ENCODE assay signal across 15 cellular contexts in the genomic region with DNA sequence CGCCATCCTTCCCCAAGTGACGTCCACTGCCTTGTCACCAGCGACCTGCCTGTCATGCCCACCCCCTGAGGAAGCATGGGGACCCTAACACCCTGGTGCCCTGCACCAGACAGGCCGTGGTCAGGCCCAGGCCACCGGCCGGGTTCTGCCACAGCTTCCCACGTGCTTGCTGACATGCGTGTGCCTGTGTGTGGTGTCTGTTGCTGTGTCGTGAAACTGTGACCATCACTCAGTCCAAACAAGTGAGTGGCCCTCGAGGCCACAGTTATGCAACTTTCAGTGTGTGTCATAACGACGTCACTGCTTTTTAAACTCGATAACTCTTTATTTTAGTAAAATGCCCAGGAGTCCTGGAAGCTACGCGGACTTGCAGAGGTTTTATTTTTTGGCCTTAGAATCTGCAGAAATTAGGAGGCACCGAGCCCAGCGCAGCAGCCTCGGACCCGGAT. TPM values are rescaled to one million over a fixed set of nuclear protein-coding genes. Genes with fewer than 3 reads are reported as not detected.
DNase-seq lines count a peak whose midpoint lies in the region; ATAC-seq, FAIRE-seq and TF ChIP-seq lines count a peak whose summit lies in the region.
"Had no signal": no experiment of that assay in that cellular context is flagged by ENCODE, and none has a peak within 500 bp of the region (broad histone marks: within the 10 kb centered on the region; RNA-seq: fewer than 3 reads in every experiment).

No MANE protein-coding gene starts in this region.

- peaks cover 0 to 48% (median 6%) of the 10 kb centered on the region in 3 donors for H3K36me3 Mint-ChIP-seq in CD8-positive, alpha-beta memory T cell
- no peaks in the 10 kb centered on the region for H3K36me3 Mint-ChIP-seq in neural crest cell (ENCODE audit: low read depth)

- peaks cover 15% of the 10 kb centered on the region for H3K36me3 ChIP-seq in CD8-positive, alpha-beta memory T cell (ENCODE audit: insufficient read depth, low read length)
- H3K36me3 ChIP-seq in aorta (ENCODE audit: control insufficient read depth in 1 of 2, insufficient read depth in 2 of 2, low read length in 1 of 2), result no peaks in the 10 kb centered on the region
- H3K36me3 ChIP-seq: gastrocnemius medialis had no signal

- peak overlapping the region in 1 of 7 donors; percentile 73 for H3K4me3 Mint-ChIP-seq in CD8-positive, alpha-beta memory T cell
- no peak overlapping the region for H3K4me3 Mint-ChIP-seq in neural crest cell
- H3K4me3 Mint-ChIP-seq: H9 had no signal

- DNase-seq in CD8-positive, alpha-beta memory T cell, result no peak
- DNase-seq in RWPE1 (ENCODE audit: low spot score), result no peak
- DNase-seq in epithelial cell of esophagus (ENCODE audit: low read depth), result peak; percentile 75
- no peak for DNase-seq in neural crest cell (ENCODE audit: low read depth, low spot score)
- no peak for DNase-seq in activated CD4-positive, alpha-beta T cell treated with anti-CD3 and anti-CD28 coated beads for 4 hours
- DNase-seq in HTR-8/SVneo (ENCODE audit: insufficient read length, low spot score), result no peak
- no peak for DNase-seq in aorta
- DNase-seq: COR-L47; gastrocnemius medialis; H9; NCI-H187; occipital lobe; stimulated activated CD4-positive, alpha-beta T cell treated with anti-CD3 and anti-CD28 coated beads, Interleukin-2, amount 100 ng/mL, for 48 hours; stimulated activated naive CD8-positive, alpha-beta T cell treated with anti-CD3 and anti-CD28 coated beads, Interleukin-15, Interleukin-2, amounts not matched to agents 100 U/mL and 50 U/mL, for 24 hours had no signal

- H3K9me3 Mint-ChIP-seq in CD8-positive, alpha-beta memory T cell, result no peaks in the 10 kb centered on the region
- H3K9me3 Mint-ChIP-seq in neural crest cell, result no peaks in the 10 kb centered on the region
- H3K9me3 Mint-ChIP-seq: H9 had no signal

- H3K4me3 ChIP-seq in CD8-positive, alpha-beta memory T cell (ENCODE audit: low read length), result no peak overlapping the region
- H3K4me3 ChIP-seq in epithelial cell of esophagus (ENCODE audit: low read length) (no peak overlapping the region), aorta (ENCODE audit: low read length in 2 of 2) (no peak overlapping the region)
- H3K4me3 ChIP-seq: gastrocnemius medialis had no signal

- no peaks in the 10 kb centered on the region for H3K27me3 Mint-ChIP-seq in CD8-positive, alpha-beta memory T cell
- H3K27me3 Mint-ChIP-seq in neural crest cell (ENCODE audit: low read depth), result no peaks in the 10 kb centered on the region

- WGBS in aorta, 2 donors, result 92 to 93% methylated on average over 19 of the region's 19 CpGs

- ATAC-seq in aorta (ENCODE audit: low FRiP score) (no peak), HG03196 (IDR thresholded peaks at IDR 0.05; ENCODE audit: unreplicated experiment) (no peak)
- ATAC-seq: gastrocnemius medialis; stimulated activated naive CD8-positive, alpha-beta T cell treated with anti-CD3 and anti-CD28 coated beads, Interleukin-15, Interleukin-2, amounts not matched to agents 100 U/mL and 50 U/mL, for 24 hours had no signal

- no peak for FAIRE-seq in HTR-8/SVneo (lab: Jason Lieb, UNC)

- H3K9me3 ChIP-seq in CD8-positive, alpha-beta memory T cell (ENCODE audit: low read length), result no peaks in the 10 kb centered on the region
- no peaks in the 10 kb centered on the region for H3K9me3 ChIP-seq in aorta (ENCODE audit: control insufficient read depth, low read length)
- H3K9me3 ChIP-seq: gastrocnemius medialis had no signal

- no peaks in the 10 kb centered on the region for H3K4me1 ChIP-seq in CD8-positive, alpha-beta memory T cell (ENCODE audit: insufficient read depth, low read length)
- no peaks in the 10 kb centered on the region for H3K4me1 ChIP-seq in aorta (ENCODE audit: control insufficient read depth in 1 of 2, insufficient read depth in 2 of 2, low read length in 2 of 2)
- H3K4me1 ChIP-seq: gastrocnemius medialis had no signal

- POLR2A ChIA-PET in CD8-positive, alpha-beta memory T cell (lab: Charles Lee), result no interaction called here
- POLR2A ChIA-PET in RWPE1 (lab: Yijun Ruan, JAX; ENCODE audit: low non-redundant PET), result no interaction called here

- CTCF ChIA-PET in CD8-positive, alpha-beta memory T cell (lab: Charles Lee), result interaction anchor here (0.8 to 9.6 kb wide), 4 partner anchors 8 to 115 kb away, joined by 3 to 98 read pairs (median 12); a partner anchor contains a TSS
- CTCF ChIA-PET in RWPE1 (lab: Yijun Ruan, JAX), result interaction anchor here (3.7 kb wide), 1 partner anchor 105 kb away, joined by 57 read pairs; no protein-coding TSS in a partner anchor

- H3K27ac Mint-ChIP-seq in CD8-positive, alpha-beta memory T cell, result peak overlapping the region in 5 of 8 donors; percentile 5 to 93 (median 32)
- peak overlapping the region; percentile 43 for H3K27ac Mint-ChIP-seq in neural crest cell (ENCODE audit: unreplicated experiment)
- H3K27ac Mint-ChIP-seq: H9 had no signal

- intact Hi-C loops in aorta (cut with DNase I), result no loop called here

- H3K27ac ChIP-seq in CD8-positive, alpha-beta memory T cell (ENCODE audit: low read depth, low read length), result no peak overlapping the region
- peak overlapping the region; percentile 50 for H3K27ac ChIP-seq in RWPE1
- no peak overlapping the region for H3K27ac ChIP-seq in aorta (ENCODE audit: low read depth in 1 of 2, low read length in 2 of 2)
- H3K27ac ChIP-seq: gastrocnemius medialis had no signal

- TF ChIP-seq CTCF in RWPE1 (conservative IDR thresholded peaks at IDR 0.05; ENCODE audit: low read depth) (no peak), epithelial cell of esophagus (IDR thresholded peaks at IDR 0.05; ENCODE audit: insufficient read depth, low read depth, low read length, missing control alignments) (no peak), neural crest cell (conservative IDR thresholded peaks at IDR 0.05) (no peak)

- H3K27me3 ChIP-seq in CD8-positive, alpha-beta memory T cell (ENCODE audit: insufficient read depth, low read length, poor library complexity, severe bottlenecking), result no peaks in the 10 kb centered on the region
- H3K27me3 ChIP-seq in aorta (ENCODE audit: control insufficient read depth in 1 of 2, insufficient read depth in 2 of 2, low read length in 1 of 2), result no peaks in the 10 kb centered on the region
- H3K27me3 ChIP-seq: gastrocnemius medialis had no signal

- peaks cover under 1 to 8% (median 4%) of the 10 kb centered on the region in 3 donors for H3K4me1 Mint-ChIP-seq in CD8-positive, alpha-beta memory T cell
- H3K4me1 Mint-ChIP-seq in neural crest cell, result peaks cover 9% of the 10 kb centered on the region

RNA-seq across cellular contexts. Expression of a gene that starts 8.5 kb away (rescaled TPM):
- not detected for total RNA-seq in CD8-positive, alpha-beta memory T cell
- polyA plus RNA-seq in CD8-positive, alpha-beta memory T cell, result not detected
- total RNA-seq in neural crest cell (0.40 TPM in 1 of 2 replicates, not detected in the other), aorta (1 to 10 TPM; 2.7 to 3.6 TPM)
- 1 to 10 TPM; 3.1 to 4.3 TPM for polyA plus RNA-seq in aorta
- total RNA-seq: H9, occipital lobe had no signal

RNA-seq across cellular contexts. Expression of a gene that starts 20.0 kb away (rescaled TPM):
- total RNA-seq in CD8-positive, alpha-beta memory T cell, result 10 to 100 TPM; 64.7 to 67.9 TPM
- 154 TPM for polyA plus RNA-seq in CD8-positive, alpha-beta memory T cell
- total RNA-seq in neural crest cell (22.4 and 23.0 TPM in 2 replicates), aorta (10 to 100 TPM; 34.9 to 43.7 TPM)
- polyA plus RNA-seq in aorta, result 10 to 100 TPM; 17.9 to 36.8 TPM

RNA-seq across cellular contexts. Expression of a gene that starts 26.8 kb away (rescaled TPM):
- not detected for total RNA-seq in CD8-positive, alpha-beta memory T cell
- polyA plus RNA-seq in CD8-positive, alpha-beta memory T cell, result not detected
- total RNA-seq in neural crest cell (not detected in 2 replicates), aorta (1 to 10 TPM in 1 of 2 donors, not detected in 1; 1.3 TPM)
- polyA plus RNA-seq in aorta, result 1 to 10 TPM in 1 of 2 donors, under 1 TPM in 1; 0.63 to 1.8 TPM
- total RNA-seq: gastrocnemius medialis, H9, occipital lobe had no signal

RNA-seq across cellular contexts. Expression of a gene that starts 46.2 kb away (rescaled TPM):
- not detected for total RNA-seq in CD8-positive, alpha-beta memory T cell
- not detected for polyA plus RNA-seq in CD8-positive, alpha-beta memory T cell
- total RNA-seq in neural crest cell (not detected in 2 replicates), aorta (under 1 TPM; 0.45 to 0.57 TPM)
- under 1 TPM in 1 of 2 donors, not detected in 1; 0.77 TPM for polyA plus RNA-seq in aorta
- total RNA-seq: gastrocnemius medialis, H9, occipital lobe had no signal
